In genomic region chr10:97572214-97572989, GRCh38 we compare ENCODE assay signal across 1 cellular context.
TF ChIP-seq lines count a peak whose summit lies in the region.

ANKRD2 (plus strand) TSS chr10:97572779; CDS start chr10:97572789, 10 bp downstream.

TF ChIP-seq in HepG2, 621 proteins besides CTCF, POLR2A, EP300 and RAD21 (continued from another document and continues in another):
- TF ChIP-seq KDM2A (CRISPR knock-in tag; IDR thresholded peaks at IDR 0.05; ENCODE audit: borderline replicate concordance, low read depth) (0 out of 2 replicates have a peak, but pooled peaks have one; percentile 37), SSRP1 (CRISPR knock-in tag; IDR thresholded peaks at IDR 0.05) (no peak), ZNF609 (CRISPR knock-in tag; IDR thresholded peaks at IDR 0.05; ENCODE audit: borderline replicate concordance) (no peak), MXI1 (IDR thresholded peaks at IDR 0.05; ENCODE audit: borderline replicate concordance, low read depth, low read length) (0 out of 3 replicates have a peak, but pooled peaks have one; percentile 41), HES4 (CRISPR knock-in tag; IDR thresholded peaks at IDR 0.05; ENCODE audit: borderline replicate concordance) (peak; percentile 27; the same call in 1 of the 2 replicates), ZNF687 (CRISPR knock-in tag; IDR thresholded peaks at IDR 0.05) (peak; percentile 60), ZNF546 (CRISPR knock-in tag; conservative IDR thresholded peaks at IDR 0.05) (no peak), CEBPB (IDR thresholded peaks at IDR 0.05; ENCODE audit: borderline replicate concordance, low read depth, low read length) (peak; percentile 63; the same call in 1 of the 2 replicates), ZNF230 (CRISPR knock-in tag; IDR thresholded peaks at IDR 0.05) (0 out of 2 replicates have a peak, but pooled peaks have one; percentile 55), ZNF335 (CRISPR knock-in tag; IDR thresholded peaks at IDR 0.05) (no peak), REPIN1 (CRISPR knock-in tag; IDR thresholded peaks at IDR 0.05; ENCODE audit: borderline replicate concordance, low read depth) (0 out of 2 replicates have a peak, but pooled peaks have one; percentile 22), FOXP1 (IDR thresholded peaks at IDR 0.05) (no peak), FOXP1 (CRISPR knock-in tag; IDR thresholded peaks at IDR 0.05) (no peak), SP4 (CRISPR knock-in tag; IDR thresholded peaks at IDR 0.05) (0 out of 2 replicates have a peak, but pooled peaks have one; percentile 5), ZNF644 (CRISPR knock-in tag; IDR thresholded peaks at IDR 0.05; ENCODE audit: low read depth) (no peak), SALL1 (CRISPR knock-in tag; IDR thresholded peaks at IDR 0.05) (peak; percentile 73), STAG1 (CRISPR knock-in tag; IDR thresholded peaks at IDR 0.05) (peak; percentile 93), YY1 (IDR thresholded peaks at IDR 0.05; ENCODE audit: insufficient read depth, insufficient replicate concordance, low read depth, low read length) (peak; percentile 42), GABPB1 (CRISPR knock-in tag; IDR thresholded peaks at IDR 0.05) (0 out of 2 replicates have a peak, but pooled peaks have one; percentile 17), ZNF441 (CRISPR knock-in tag; IDR thresholded peaks at IDR 0.05; ENCODE audit: borderline replicate concordance) (no peak), ZNF550 (CRISPR knock-in tag; IDR thresholded peaks at IDR 0.05; ENCODE audit: borderline replicate concordance) (0 out of 2 replicates have a peak, but pooled peaks have one; percentile 41), ZC3H13 (CRISPR knock-in tag; IDR thresholded peaks at IDR 0.05) (no peak), ATF7-NPFF (CRISPR knock-in tag; IDR thresholded peaks at IDR 0.05; ENCODE audit: low read depth) (no peak), CHD2 (IDR thresholded peaks at IDR 0.05; ENCODE audit: low read depth, low read length) (no peak), DNMT3B (CRISPR knock-in tag; conservative IDR thresholded peaks at IDR 0.05) (no peak), NR2F2 (IDR thresholded peaks at IDR 0.05; ENCODE audit: borderline replicate concordance, low read depth) (no peak), TEAD3 (CRISPR knock-in tag; optimal IDR thresholded peaks at IDR 0.05; ENCODE audit: borderline replicate concordance) (peak; percentile 59), ZNF256 (CRISPR knock-in tag; conservative IDR thresholded peaks at IDR 0.05) (no peak), ZNF749 (CRISPR knock-in tag; IDR thresholded peaks at IDR 0.05; ENCODE audit: borderline replicate concordance) (no peak)
- TF ChIP-seq, protein P1, sequence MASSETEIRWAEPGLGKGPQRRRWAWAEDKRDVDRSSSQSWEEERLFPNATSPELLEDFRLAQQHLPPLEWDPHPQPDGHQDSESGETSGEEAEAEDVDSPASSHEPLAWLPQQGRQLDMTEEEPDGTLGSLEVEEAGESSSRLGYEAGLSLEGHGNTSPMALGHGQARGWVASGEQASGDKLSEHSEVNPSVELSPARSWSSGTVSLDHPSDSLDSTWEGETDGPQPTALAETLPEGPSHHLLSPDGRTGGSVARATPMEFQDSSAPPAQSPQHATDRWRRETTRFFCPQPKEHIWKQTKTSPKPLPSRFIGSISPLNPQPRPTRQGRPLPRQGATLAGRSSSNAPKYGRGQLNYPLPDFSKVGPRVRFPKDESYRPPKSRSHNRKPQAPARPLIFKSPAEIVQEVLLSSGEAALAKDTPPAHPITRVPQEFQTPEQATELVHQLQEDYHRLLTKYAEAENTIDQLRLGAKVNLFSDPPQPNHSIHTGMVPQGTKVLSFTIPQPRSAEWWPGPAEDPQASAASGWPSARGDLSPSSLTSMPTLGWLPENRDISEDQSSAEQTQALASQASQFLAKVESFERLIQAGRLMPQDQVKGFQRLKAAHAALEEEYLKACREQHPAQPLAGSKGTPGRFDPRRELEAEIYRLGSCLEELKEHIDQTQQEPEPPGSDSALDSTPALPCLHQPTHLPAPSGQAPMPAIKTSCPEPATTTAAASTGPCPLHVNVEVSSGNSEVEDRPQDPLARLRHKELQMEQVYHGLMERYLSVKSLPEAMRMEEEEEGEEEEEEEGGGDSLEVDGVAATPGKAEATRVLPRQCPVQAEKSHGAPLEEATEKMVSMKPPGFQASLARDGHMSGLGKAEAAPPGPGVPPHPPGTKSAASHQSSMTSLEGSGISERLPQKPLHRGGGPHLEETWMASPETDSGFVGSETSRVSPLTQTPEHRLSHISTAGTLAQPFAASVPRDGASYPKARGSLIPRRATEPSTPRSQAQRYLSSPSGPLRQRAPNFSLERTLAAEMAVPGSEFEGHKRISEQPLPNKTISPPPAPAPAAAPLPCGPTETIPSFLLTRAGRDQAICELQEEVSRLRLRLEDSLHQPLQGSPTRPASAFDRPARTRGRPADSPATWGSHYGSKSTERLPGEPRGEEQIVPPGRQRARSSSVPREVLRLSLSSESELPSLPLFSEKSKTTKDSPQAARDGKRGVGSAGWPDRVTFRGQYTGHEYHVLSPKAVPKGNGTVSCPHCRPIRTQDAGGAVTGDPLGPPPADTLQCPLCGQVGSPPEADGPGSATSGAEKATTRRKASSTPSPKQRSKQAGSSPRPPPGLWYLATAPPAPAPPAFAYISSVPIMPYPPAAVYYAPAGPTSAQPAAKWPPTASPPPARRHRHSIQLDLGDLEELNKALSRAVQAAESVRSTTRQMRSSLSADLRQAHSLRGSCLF (CRISPR knock-in tag; IDR thresholded peaks at IDR 0.05; ENCODE audit: borderline replicate concordance): no peak
- TF ChIP-seq, protein P2, sequence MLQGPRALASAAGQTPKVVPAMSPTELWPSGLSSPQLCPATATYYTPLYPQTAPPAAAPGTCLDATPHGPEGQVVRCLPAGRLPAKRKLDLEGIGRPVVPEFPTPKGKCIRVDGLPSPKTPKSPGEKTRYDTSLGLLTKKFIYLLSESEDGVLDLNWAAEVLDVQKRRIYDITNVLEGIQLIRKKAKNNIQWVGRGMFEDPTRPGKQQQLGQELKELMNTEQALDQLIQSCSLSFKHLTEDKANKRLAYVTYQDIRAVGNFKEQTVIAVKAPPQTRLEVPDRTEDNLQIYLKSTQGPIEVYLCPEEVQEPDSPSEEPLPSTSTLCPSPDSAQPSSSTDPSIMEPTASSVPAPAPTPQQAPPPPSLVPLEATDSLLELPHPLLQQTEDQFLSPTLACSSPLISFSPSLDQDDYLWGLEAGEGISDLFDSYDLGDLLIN (CRISPR knock-in tag; IDR thresholded peaks at IDR 0.05; ENCODE audit: borderline replicate concordance): no peak
- TF ChIP-seq, protein P3, sequence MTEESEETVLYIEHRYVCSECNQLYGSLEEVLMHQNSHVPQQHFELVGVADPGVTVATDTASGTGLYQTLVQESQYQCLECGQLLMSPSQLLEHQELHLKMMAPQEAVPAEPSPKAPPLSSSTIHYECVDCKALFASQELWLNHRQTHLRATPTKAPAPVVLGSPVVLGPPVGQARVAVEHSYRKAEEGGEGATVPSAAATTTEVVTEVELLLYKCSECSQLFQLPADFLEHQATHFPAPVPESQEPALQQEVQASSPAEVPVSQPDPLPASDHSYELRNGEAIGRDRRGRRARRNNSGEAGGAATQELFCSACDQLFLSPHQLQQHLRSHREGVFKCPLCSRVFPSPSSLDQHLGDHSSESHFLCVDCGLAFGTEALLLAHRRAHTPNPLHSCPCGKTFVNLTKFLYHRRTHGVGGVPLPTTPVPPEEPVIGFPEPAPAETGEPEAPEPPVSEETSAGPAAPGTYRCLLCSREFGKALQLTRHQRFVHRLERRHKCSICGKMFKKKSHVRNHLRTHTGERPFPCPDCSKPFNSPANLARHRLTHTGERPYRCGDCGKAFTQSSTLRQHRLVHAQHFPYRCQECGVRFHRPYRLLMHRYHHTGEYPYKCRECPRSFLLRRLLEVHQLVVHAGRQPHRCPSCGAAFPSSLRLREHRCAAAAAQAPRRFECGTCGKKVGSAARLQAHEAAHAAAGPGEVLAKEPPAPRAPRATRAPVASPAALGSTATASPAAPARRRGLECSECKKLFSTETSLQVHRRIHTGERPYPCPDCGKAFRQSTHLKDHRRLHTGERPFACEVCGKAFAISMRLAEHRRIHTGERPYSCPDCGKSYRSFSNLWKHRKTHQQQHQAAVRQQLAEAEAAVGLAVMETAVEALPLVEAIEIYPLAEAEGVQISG (CRISPR knock-in tag; IDR thresholded peaks at IDR 0.05): 0 out of 2 replicates have a peak, but pooled peaks have one; percentile 35
- TF ChIP-seq, protein P4, sequence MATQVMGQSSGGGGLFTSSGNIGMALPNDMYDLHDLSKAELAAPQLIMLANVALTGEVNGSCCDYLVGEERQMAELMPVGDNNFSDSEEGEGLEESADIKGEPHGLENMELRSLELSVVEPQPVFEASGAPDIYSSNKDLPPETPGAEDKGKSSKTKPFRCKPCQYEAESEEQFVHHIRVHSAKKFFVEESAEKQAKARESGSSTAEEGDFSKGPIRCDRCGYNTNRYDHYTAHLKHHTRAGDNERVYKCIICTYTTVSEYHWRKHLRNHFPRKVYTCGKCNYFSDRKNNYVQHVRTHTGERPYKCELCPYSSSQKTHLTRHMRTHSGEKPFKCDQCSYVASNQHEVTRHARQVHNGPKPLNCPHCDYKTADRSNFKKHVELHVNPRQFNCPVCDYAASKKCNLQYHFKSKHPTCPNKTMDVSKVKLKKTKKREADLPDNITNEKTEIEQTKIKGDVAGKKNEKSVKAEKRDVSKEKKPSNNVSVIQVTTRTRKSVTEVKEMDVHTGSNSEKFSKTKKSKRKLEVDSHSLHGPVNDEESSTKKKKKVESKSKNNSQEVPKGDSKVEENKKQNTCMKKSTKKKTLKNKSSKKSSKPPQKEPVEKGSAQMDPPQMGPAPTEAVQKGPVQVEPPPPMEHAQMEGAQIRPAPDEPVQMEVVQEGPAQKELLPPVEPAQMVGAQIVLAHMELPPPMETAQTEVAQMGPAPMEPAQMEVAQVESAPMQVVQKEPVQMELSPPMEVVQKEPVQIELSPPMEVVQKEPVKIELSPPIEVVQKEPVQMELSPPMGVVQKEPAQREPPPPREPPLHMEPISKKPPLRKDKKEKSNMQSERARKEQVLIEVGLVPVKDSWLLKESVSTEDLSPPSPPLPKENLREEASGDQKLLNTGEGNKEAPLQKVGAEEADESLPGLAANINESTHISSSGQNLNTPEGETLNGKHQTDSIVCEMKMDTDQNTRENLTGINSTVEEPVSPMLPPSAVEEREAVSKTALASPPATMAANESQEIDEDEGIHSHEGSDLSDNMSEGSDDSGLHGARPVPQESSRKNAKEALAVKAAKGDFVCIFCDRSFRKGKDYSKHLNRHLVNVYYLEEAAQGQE (IDR thresholded peaks at IDR 0.05; ENCODE audit: borderline replicate concordance in 1 of 2, low read depth in 1 of 2, low read length in 2 of 2): no peak
- TF ChIP-seq, protein P5, sequence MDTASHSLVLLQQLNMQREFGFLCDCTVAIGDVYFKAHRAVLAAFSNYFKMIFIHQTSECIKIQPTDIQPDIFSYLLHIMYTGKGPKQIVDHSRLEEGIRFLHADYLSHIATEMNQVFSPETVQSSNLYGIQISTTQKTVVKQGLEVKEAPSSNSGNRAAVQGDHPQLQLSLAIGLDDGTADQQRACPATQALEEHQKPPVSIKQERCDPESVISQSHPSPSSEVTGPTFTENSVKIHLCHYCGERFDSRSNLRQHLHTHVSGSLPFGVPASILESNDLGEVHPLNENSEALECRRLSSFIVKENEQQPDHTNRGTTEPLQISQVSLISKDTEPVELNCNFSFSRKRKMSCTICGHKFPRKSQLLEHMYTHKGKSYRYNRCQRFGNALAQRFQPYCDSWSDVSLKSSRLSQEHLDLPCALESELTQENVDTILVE (CRISPR knock-in tag; IDR thresholded peaks at IDR 0.05): no peak
